Comparison of ENCODE assay signal across 10 cellular contexts in the genomic region with DNA sequence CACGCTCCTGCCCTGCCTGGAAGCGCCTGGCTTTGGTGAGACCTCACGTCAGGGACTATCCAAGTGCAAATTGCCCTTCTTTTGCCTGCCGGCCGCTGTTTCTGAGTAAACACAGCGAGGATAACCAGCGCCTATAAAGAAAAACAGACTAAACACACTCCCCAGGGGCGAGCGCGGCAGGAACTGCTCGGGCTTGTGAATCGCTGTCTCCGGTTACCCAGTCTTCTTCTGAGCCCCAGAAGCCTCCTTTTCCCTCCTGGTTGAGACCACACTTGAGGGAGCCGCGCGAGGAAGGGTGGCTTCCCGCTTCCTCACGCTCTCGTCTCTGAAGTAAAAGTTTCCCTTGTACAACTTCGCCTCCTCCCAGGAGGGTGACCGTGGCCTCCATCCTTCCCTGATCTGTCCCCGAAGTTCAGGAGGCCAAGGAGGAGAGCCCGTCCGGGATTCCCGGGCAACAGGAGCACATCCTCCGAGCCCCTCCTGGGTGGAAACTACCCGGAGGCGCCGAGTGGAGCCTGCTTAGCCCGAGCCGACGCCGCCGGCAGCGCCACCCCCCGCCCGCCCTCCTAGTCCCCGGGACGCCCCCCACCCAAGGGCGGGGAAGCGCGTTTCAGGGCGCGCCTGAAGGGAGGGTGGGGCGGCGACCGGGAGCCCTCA.
DNase-seq lines count a peak whose midpoint lies in the region; ATAC-seq and TF ChIP-seq lines count a peak whose summit lies in the region.
"Had no signal": no experiment of that assay in that cellular context is flagged by ENCODE, and none has a peak within 500 bp of the region (broad histone marks: within the 10 kb centered on the region; RNA-seq: fewer than 3 reads in every experiment).

No MANE protein-coding gene starts in this region.

- ATAC-seq in GM18517 (IDR thresholded peaks at IDR 0.05; ENCODE audit: unreplicated experiment) = no peak
- ATAC-seq in GM21367 (IDR thresholded peaks at IDR 0.05; ENCODE audit: unreplicated experiment) = no peak

- H3K36me3 Mint-ChIP-seq in nephron progenitor cell (ENCODE audit: low read depth) = no peaks in the 10 kb centered on the region

- peak; percentile 1 for DNase-seq in stimulated activated CD4-positive, alpha-beta T cell treated with anti-CD3 and anti-CD28 coated beads, Interleukin-15, amount 100 ng/mL, for 24 hours
- DNase-seq in stimulated activated CD4-positive, alpha-beta T cell treated with anti-CD3 and anti-CD28 coated beads, Interleukin-2, amount 100 ng/mL, for 48 hours = no peak
- DNase-seq in nephron progenitor cell (peak; percentile 33), DMS114 treated with DMSO at 0.1 percent for 48 hours (lab: John Stamatoyannopoulos, UW; ENCODE audit: unreplicated experiment) (no peak), SKM-1 (lab: John Stamatoyannopoulos, UW; ENCODE audit: unreplicated experiment) (no peak)
- DNase-seq: NK-92 treated with Interleukin-12 subunit alpha and Interleukin-12 subunit beta, amount 100 ng/mL, for 24 hours had no signal

- peaks cover 60% of the 10 kb centered on the region for H3K27me3 Mint-ChIP-seq in nephron progenitor cell (ENCODE audit: low read depth, poor library complexity)

- no peak overlapping the region for H3K9ac ChIP-seq in endocrine pancreas (ENCODE audit: control insufficient read depth, insufficient read depth, low read length)
- H3K9ac ChIP-seq: KMS-11 had no signal

- H3K4me1 Mint-ChIP-seq in nephron progenitor cell = peaks cover 15% of the 10 kb centered on the region

- no peaks in the 10 kb centered on the region for H3K9me3 Mint-ChIP-seq in nephron progenitor cell

- TF ChIP-seq CTCF in nephron progenitor cell (IDR thresholded peaks at IDR 0.05) = no peak

- peak overlapping the region; percentile 22 for H3K4me3 ChIP-seq in endocrine pancreas (ENCODE audit: control insufficient read depth, insufficient read depth, low read length)

- peaks cover 13% of the 10 kb centered on the region for H3K27me3 ChIP-seq in endocrine pancreas (ENCODE audit: control insufficient read depth, insufficient read depth, low read length)

- H3K36me3 ChIP-seq in endocrine pancreas (ENCODE audit: control insufficient read depth, insufficient read depth, low read length) = no peaks in the 10 kb centered on the region

- no peaks in the 10 kb centered on the region for H3K9me3 ChIP-seq in endocrine pancreas (ENCODE audit: control insufficient read depth, low read length)

- H3K4me3 Mint-ChIP-seq in nephron progenitor cell = peak overlapping the region; percentile 82

- no peaks in the 10 kb centered on the region for H3K4me1 ChIP-seq in endocrine pancreas (ENCODE audit: control insufficient read depth, insufficient read depth, low read length)

- no peak overlapping the region for H3K27ac Mint-ChIP-seq in nephron progenitor cell

Comparison
In these comparisons a context has a peak if more than half of its experiments do, and no peak if none do; other contexts are left out.
1. DNase-seq: peak in stimulated activated CD4-positive, alpha-beta T cell treated with anti-CD3 and anti-CD28 coated beads, Interleukin-15, amount 100 ng/mL, for 24 hours (single experiment) and nephron progenitor cell (single experiment); none in stimulated activated CD4-positive, alpha-beta T cell treated with anti-CD3 and anti-CD28 coated beads, Interleukin-2, amount 100 ng/mL, for 48 hours (0 of 2), DMS114 treated with DMSO at 0.1 percent for 48 hours (single experiment) and SKM-1 (single experiment).